ENCODE assay signal across 9 cellular contexts in genomic region chr18:75156831-75157230, GRCh38.
"Had no signal": no experiment of that assay in that cellular context is flagged by ENCODE, and none has a peak within 500 bp of the region (broad histone marks: within the 10 kb centered on the region; RNA-seq: fewer than 3 reads in every experiment).

No MANE protein-coding gene starts in this region.

- H3K4me1 ChIP-seq: HAP-1 had no signal

- ATAC-seq: HCT116, HepG2 had no signal

- H3K27ac ChIP-seq: GM23248, HL-60 had no signal

- H3K36me3 ChIP-seq: HAP-1 had no signal

- H3K9ac ChIP-seq: GM23248 had no signal

- H3K4me3 Mint-ChIP-seq: HFFc6, IgD-negative memory B cell had no signal

- H3K9me3 ChIP-seq: HAP-1 had no signal

- DNase-seq: GM23248, GOT3, H7, HFFc6 had no signal

- H3K4me3 ChIP-seq: GM23248, HAP-1 had no signal

- H3K27ac Mint-ChIP-seq: HFFc6, IgD-negative memory B cell had no signal
